ENCODE assay signal across 8 cellular contexts in the genomic region with DNA sequence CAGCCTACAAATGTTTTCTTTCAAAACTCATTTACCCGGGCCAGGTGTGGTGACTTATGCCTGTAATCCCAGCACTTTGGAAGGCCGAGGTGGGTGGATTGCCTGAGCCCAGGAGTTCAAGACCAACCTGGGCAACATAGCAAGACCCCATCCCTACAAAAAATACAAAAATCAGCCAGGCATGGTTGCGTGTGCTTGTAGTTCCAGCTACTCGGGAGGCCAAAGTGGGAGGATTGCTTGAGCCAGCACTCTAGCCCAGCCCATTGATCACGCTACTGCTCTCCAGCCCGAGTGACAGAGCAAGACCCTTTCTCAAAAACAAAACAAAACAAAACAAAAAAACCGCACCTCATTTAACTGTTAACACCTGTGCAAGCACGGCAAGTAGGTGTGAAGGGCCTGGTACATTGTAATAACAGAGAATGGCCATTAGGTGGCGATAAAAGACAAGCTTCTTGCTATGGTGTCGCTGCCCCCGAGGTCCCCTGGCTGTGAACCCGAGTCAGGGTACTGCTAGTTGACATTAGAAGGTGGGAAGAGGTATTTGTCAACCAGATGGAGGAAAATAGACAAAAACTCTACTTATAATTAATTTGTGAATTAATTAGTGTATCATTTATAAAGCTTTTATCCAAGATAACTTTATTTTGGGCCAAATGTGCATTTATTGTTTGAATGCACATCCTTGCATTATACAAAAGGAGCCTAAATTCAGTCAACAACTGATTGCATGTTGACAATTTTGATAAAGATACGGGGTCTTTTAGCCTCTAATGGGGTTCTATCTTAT.
DNase-seq lines count a peak whose midpoint lies in the region; ATAC-seq and TF ChIP-seq lines count a peak whose summit lies in the region.

No MANE protein-coding gene starts in this region.

- ATAC-seq in HG02884 (IDR thresholded peaks at IDR 0.05; ENCODE audit: unreplicated experiment) (peak; percentile 72), HG02973 (IDR thresholded peaks at IDR 0.05; ENCODE audit: unreplicated experiment) (no peak)

- DNase-seq in NCI-H2107 treated with DMSO at 0.1 percent for 48 hours (lab: John Stamatoyannopoulos, UW; ENCODE audit: unreplicated experiment) (peak; percentile 82), UCSD-AML1 (lab: John Stamatoyannopoulos, UW; ENCODE audit: unreplicated experiment) (peak; percentile 29), cerebellum (ENCODE audit: low spot score) (peak; percentile 63), kidney tubule cell (ENCODE audit: low spot score) (peak; percentile 71)
- peak; percentile 15 to 28 for DNase-seq in stimulated activated CD4-positive, alpha-beta T cell treated with anti-CD3 and anti-CD28 coated beads, Interleukin-4, amount 100 ng/mL, for 48 hours (ENCODE audit: low read depth in 2 of 2)

- peak; percentile 83 for TF ChIP-seq CTCF in GM12872 (IDR thresholded peaks at IDR 0.05; ENCODE audit: insufficient read depth, low read depth, low read length)

Comparison
In these comparisons a context has a peak if more than half of its experiments do, and no peak if none do; other contexts are left out.
1. DNase-seq: peak in every context shown above with its lines; median percentile 82 in NCI-H2107 treated with DMSO at 0.1 percent for 48 hours; 71 in kidney tubule cell; 63 in cerebellum; 29 in UCSD-AML1; 22 in stimulated activated CD4-positive, alpha-beta T cell treated with anti-CD3 and anti-CD28 coated beads, Interleukin-4, amount 100 ng/mL, for 48 hours.